Comparison of ENCODE assay signal across 1 cellular context in the genomic region with DNA sequence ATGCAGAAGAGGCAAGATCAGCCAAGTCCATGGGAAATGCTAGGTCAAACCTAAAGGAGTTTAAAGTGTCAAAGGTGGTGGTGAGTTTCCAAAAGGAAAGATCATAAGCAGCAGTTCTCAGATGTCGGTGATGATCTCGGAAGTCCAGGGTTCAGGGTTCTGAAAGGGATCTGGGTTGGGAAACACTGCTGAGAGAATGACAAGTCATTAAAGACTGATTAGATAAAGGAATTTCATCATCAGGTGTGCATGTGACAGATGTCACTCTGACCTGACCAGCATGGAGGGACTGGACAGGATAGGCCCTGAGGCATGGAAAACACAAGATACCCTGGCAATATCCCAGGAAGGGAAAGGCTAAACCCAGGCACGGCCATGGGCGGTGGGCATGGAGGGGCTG.
TF ChIP-seq lines count a peak whose summit lies in the region.

No MANE protein-coding gene starts in this region.

TF ChIP-seq in HepG2, 621 proteins besides CTCF, POLR2A, EP300 and RAD21 (continued from another document):
- TF ChIP-seq, protein P1, sequence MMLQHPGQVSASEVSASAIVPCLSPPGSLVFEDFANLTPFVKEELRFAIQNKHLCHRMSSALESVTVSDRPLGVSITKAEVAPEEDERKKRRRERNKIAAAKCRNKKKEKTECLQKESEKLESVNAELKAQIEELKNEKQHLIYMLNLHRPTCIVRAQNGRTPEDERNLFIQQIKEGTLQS (CRISPR knock-in tag; IDR thresholded peaks at IDR 0.05) = peak; percentile 46; the same call in 1 of the 2 replicates
TF ChIP-seq in HepG2: peak in this region for 26.
